13 cellular contexts compared by ENCODE assay signal in the genomic region with DNA sequence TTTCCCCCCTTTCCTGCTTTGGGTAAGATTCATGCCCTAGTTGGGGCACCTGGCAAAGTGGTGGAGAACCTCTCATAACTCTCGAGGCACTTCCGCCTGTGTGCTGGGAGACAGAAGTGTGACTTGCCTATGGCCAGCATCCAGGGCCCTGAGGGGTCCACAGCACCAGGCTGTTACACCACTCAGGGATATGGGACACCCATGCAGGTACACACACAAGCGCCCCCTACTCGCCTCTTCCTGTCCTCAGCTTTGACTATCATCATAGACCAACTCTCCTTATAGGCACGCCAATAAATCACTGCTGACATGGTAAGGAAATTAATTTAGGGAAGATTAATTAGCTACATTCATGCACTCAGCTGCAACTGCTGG. TPM values are rescaled to one million over a fixed set of nuclear protein-coding genes. Genes with fewer than 3 reads are reported as not detected.
DNase-seq lines count a peak whose midpoint lies in the region; ATAC-seq, FAIRE-seq and TF ChIP-seq lines count a peak whose summit lies in the region.
"Had no signal": no experiment of that assay in that cellular context is flagged by ENCODE, and none has a peak within 500 bp of the region (broad histone marks: within the 10 kb centered on the region; RNA-seq: fewer than 3 reads in every experiment).

No MANE protein-coding gene starts in this region.

- H3K9ac ChIP-seq in Karpas-422 (ENCODE audit: low read length) = peak overlapping the region; percentile 71

- POLR2A ChIA-PET in A549 (lab: Yijun Ruan, JAX) = interaction anchor here (1.0 kb wide), 1 partner anchor 45 kb away, joined by 3 read pairs; no protein-coding TSS in a partner anchor

- TF ChIP-seq CTCF in A549 (IDR thresholded peaks at IDR 0.05) (no peak), pancreas (IDR thresholded peaks at IDR 0.05) (no peak)

- TF ChIP-seq EP300 in A549 (IDR thresholded peaks at IDR 0.05) = no peak

- TF ChIP-seq POLR2A in A549 (IDR thresholded peaks at IDR 0.05; ENCODE audit: low read length) = no peak

- no peak overlapping the region for H3K4me3 Mint-ChIP-seq in activated T-cell treated with anti-CD3 and anti-CD28 coated beads, Interleukin-2, amount 50 U/mL, for 24 hours
- H3K4me3 Mint-ChIP-seq: natural killer cell treated with Interleukin-12 subunit alpha and Interleukin-12 subunit beta and Interleukin-15 and Interleukin-18, amount 100 ng/mL, for 72 hours had no signal

- CTCF ChIA-PET in A549 (lab: Yijun Ruan, JAX) = interaction anchor here (0.5 to 2.2 kb wide), 9 partner anchors 10 to 240 kb away, joined by 3 to 10 read pairs (median 4); a partner anchor contains a TSS

- peak overlapping the region; percentile 84 to 97 for H3K27ac ChIP-seq in A549
- peak overlapping the region; percentile 99 for H3K27ac ChIP-seq in Karpas-422 (ENCODE audit: low read length)
- H3K27ac ChIP-seq in esophagus (ENCODE audit: low read depth in 2 of 2, low read length in 1 of 2) = peak overlapping the region; percentile 89 to 97
- peak overlapping the region; percentile 6 to 72 (median 58) for H3K27ac ChIP-seq in pancreas

- no peak for FAIRE-seq in A549 (lab: Jason Lieb, UNC)
- FAIRE-seq in pancreas (lab: Jason Lieb, UNC) = no peak
- FAIRE-seq: G401.6 had no signal

- DNase-seq in A549 (ENCODE audit: low read depth in 1 of 2, low spot score in 1 of 2) = no peak
- peak; percentile 77 for DNase-seq in Karpas-422
- DNase-seq in pancreas = no peak
- no peak for DNase-seq in HK-2 (ENCODE audit: unreplicated experiment)
- no peak for DNase-seq in activated T-cell treated with anti-CD3 and anti-CD28 coated beads, Interleukin-2, amount 50 U/mL, for 24 hours
- no peak for DNase-seq in stimulated activated naive CD4-positive, alpha-beta T cell (lab: John Stamatoyannopoulos, UW)
- no peak for DNase-seq in A172 (ENCODE audit: low spot score)
- DNase-seq: AML-193; NCI-H1694 treated with DMSO at 0.1 percent for 48 hours; stimulated activated naive CD4-positive, alpha-beta T cell treated with Interleukin-2 at 50 U/mL for 16 hours had no signal

- H3K36me3 ChIP-seq in Karpas-422 (ENCODE audit: insufficient read depth, low read length) (no peaks in the 10 kb centered on the region), esophagus (ENCODE audit: control insufficient read depth in 2 of 2, insufficient read depth in 2 of 2, low read length in 1 of 2) (no peaks in the 10 kb centered on the region), pancreas (no peaks in the 10 kb centered on the region)

- H3K27me3 Mint-ChIP-seq in activated T-cell treated with anti-CD3 and anti-CD28 coated beads, Interleukin-2, amount 50 U/mL, for 24 hours = no peaks in the 10 kb centered on the region
- H3K27me3 Mint-ChIP-seq: natural killer cell treated with Interleukin-12 subunit alpha and Interleukin-12 subunit beta and Interleukin-15 and Interleukin-18, amount 100 ng/mL, for 72 hours had no signal

- H3K9me3 Mint-ChIP-seq in activated T-cell treated with anti-CD3 and anti-CD28 coated beads, Interleukin-2, amount 50 U/mL, for 24 hours = no peaks in the 10 kb centered on the region
- H3K9me3 Mint-ChIP-seq: natural killer cell treated with Interleukin-12 subunit alpha and Interleukin-12 subunit beta and Interleukin-15 and Interleukin-18, amount 100 ng/mL, for 72 hours had no signal

- no peaks in the 10 kb centered on the region for H3K9me3 ChIP-seq in A549
- H3K9me3 ChIP-seq in Karpas-422 (ENCODE audit: low read length) = no peaks in the 10 kb centered on the region
- no peaks in the 10 kb centered on the region for H3K9me3 ChIP-seq in esophagus (ENCODE audit: control insufficient read depth in 2 of 2, insufficient read depth in 1 of 2, low read depth in 1 of 2, low read length in 1 of 2)
- H3K9me3 ChIP-seq in pancreas = no peaks in the 10 kb centered on the region

- H3K4me3 ChIP-seq in A549 (no peak overlapping the region), Karpas-422 (ENCODE audit: low read length) (peak overlapping the region; percentile 55), esophagus (ENCODE audit: low read depth in 1 of 2, low read length in 2 of 2) (no peak overlapping the region), pancreas (no peak overlapping the region)

- no peaks in the 10 kb centered on the region for H3K9me2 ChIP-seq in Karpas-422 (replicated peaks; ENCODE audit: insufficient read depth, low read length)

- H4K20me1 ChIP-seq in Karpas-422 (ENCODE audit: insufficient read depth, low read depth, low read length) = no peaks in the 10 kb centered on the region

- H3K4me1 Mint-ChIP-seq in activated T-cell treated with anti-CD3 and anti-CD28 coated beads, Interleukin-2, amount 50 U/mL, for 24 hours (ENCODE audit: low read depth) = no peaks in the 10 kb centered on the region

- intact Hi-C loops in pancreas (cut with DNase I) = loop anchor here in 1 of 3 donors (10.0 kb wide), 1 partner anchor 109 kb away; no protein-coding TSS in a partner anchor

- H3K27me3 ChIP-seq in Karpas-422 (ENCODE audit: low read length) = no peaks in the 10 kb centered on the region
- H3K27me3 ChIP-seq in esophagus (ENCODE audit: control insufficient read depth in 1 of 2, insufficient read depth in 2 of 2, low read length in 2 of 2) = no peaks in the 10 kb centered on the region
- no peaks in the 10 kb centered on the region for H3K27me3 ChIP-seq in pancreas

- no peak overlapping the region for H2AFZ ChIP-seq in Karpas-422 (ENCODE audit: low read length)

- no peaks in the 10 kb centered on the region for H3K36me3 Mint-ChIP-seq in activated T-cell treated with anti-CD3 and anti-CD28 coated beads, Interleukin-2, amount 50 U/mL, for 24 hours (ENCODE audit: low read depth)
- H3K36me3 Mint-ChIP-seq: natural killer cell treated with Interleukin-12 subunit alpha and Interleukin-12 subunit beta and Interleukin-15 and Interleukin-18, amount 100 ng/mL, for 72 hours had no signal

- TF ChIP-seq RAD21 in A549 (conservative IDR thresholded peaks at IDR 0.05 in 1 of 2, IDR thresholded peaks at IDR 0.05 in 1 of 2) = no peak

- 77% methylated on average over 5 of the region's 5 CpGs for WGBS in A549 (ENCODE audit: missing lambda C conversion rate)
- WGBS in esophagus, 2 donors = 52 to 55% methylated on average over 5 of the region's 5 CpGs
- WGBS in pancreas, 2 donors = 66 to 77% methylated on average over 5 of the region's 5 CpGs

- H3K79me2 ChIP-seq in Karpas-422 (ENCODE audit: low read length) = peaks cover 52% of the 10 kb centered on the region

- H3K4me2 ChIP-seq in A549 (peak overlapping the region; percentile 67), Karpas-422 (ENCODE audit: low read depth, low read length, poor library complexity, severe bottlenecking) (peak overlapping the region; percentile 68)

- no peak overlapping the region for H3K27ac Mint-ChIP-seq in activated T-cell treated with anti-CD3 and anti-CD28 coated beads, Interleukin-2, amount 50 U/mL, for 24 hours

- ATAC-seq in A549 = no peak
- no peak for ATAC-seq in pancreas

- H3K4me1 ChIP-seq in A549 (peaks cover 99% of the 10 kb centered on the region), Karpas-422 (ENCODE audit: low read length) (peaks cover 100% of the 10 kb centered on the region), esophagus (ENCODE audit: control insufficient read depth in 2 of 2, insufficient read depth in 2 of 2, low read length in 1 of 2) (peaks cover 14 to 52% of the 10 kb centered on the region in 2 donors), pancreas (peaks cover 29 to 69% (median 46%) of the 10 kb centered on the region in 3 donors)

TF ChIP-seq in A549, 52 proteins besides CTCF, POLR2A, EP300 and RAD21 (continues in another document):
- TF ChIP-seq RCOR1 (IDR thresholded peaks at IDR 0.05; ENCODE audit: low read depth, low read length) (no peak), ZFP36 (IDR thresholded peaks at IDR 0.05; ENCODE audit: borderline replicate concordance, partially characterized antibody) (no peak), ZSCAN20 (CRISPR knock-in tag; IDR thresholded peaks at IDR 0.05) (no peak), FOSB (CRISPR knock-in tag; IDR thresholded peaks at IDR 0.05) (no peak), HDAC2 (IDR thresholded peaks at IDR 0.05) (no peak), ESRRA (IDR thresholded peaks at IDR 0.05; ENCODE audit: borderline replicate concordance, low read length) (no peak), TFCP2L1 (CRISPR knock-in tag; IDR thresholded peaks at IDR 0.05) (no peak)
- TF ChIP-seq, protein P1, sequence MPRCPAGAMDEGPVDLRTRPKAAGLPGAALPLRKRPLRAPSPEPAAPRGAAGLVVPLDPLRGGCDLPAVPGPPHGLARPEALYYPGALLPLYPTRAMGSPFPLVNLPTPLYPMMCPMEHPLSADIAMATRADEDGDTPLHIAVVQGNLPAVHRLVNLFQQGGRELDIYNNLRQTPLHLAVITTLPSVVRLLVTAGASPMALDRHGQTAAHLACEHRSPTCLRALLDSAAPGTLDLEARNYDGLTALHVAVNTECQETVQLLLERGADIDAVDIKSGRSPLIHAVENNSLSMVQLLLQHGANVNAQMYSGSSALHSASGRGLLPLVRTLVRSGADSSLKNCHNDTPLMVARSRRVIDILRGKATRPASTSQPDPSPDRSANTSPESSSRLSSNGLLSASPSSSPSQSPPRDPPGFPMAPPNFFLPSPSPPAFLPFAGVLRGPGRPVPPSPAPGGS (IDR thresholded peaks at IDR 0.05) = no peak
- TF ChIP-seq, protein P2, sequence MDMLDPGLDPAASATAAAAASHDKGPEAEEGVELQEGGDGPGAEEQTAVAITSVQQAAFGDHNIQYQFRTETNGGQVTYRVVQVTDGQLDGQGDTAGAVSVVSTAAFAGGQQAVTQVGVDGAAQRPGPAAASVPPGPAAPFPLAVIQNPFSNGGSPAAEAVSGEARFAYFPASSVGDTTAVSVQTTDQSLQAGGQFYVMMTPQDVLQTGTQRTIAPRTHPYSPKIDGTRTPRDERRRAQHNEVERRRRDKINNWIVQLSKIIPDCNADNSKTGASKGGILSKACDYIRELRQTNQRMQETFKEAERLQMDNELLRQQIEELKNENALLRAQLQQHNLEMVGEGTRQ (IDR thresholded peaks at IDR 0.05) = no peak
- TF ChIP-seq, protein P3, sequence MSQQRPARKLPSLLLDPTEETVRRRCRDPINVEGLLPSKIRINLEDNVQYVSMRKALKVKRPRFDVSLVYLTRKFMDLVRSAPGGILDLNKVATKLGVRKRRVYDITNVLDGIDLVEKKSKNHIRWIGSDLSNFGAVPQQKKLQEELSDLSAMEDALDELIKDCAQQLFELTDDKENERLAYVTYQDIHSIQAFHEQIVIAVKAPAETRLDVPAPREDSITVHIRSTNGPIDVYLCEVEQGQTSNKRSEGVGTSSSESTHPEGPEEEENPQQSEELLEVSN (IDR thresholded peaks at IDR 0.05; ENCODE audit: borderline replicate concordance, low read depth) = no peak

RNA-seq across cellular contexts. Expression of a gene that starts 45.4 kb away (rescaled TPM):
- 15.4 and 16.4 TPM in 2 replicates for polyA plus RNA-seq in A549 (2011; rRNA removed)
- polyA plus RNA-seq in A549 (2012; cell fraction: cytosol; rRNA removed) = 20.9 and 25.8 TPM in 2 replicates
- polyA plus RNA-seq in A549 (2012; cell fraction: nucleus; rRNA removed) = 18.9 and 20.7 TPM in 2 replicates
- 21.6 to 22.4 TPM (median 22.0 TPM) in 3 replicates for polyA plus RNA-seq in A549 (2017; fragmentation: RNase III; extraction: RNeasy Plus Mini Kit Qiagen cat#74134 plus additional on column Dnase treatment)
- 23.8 and 23.9 TPM in 2 replicates for polyA minus RNA-seq in A549 (2011; rRNA and poly(A)+ RNA removed)
- total RNA-seq in Karpas-422 (2014; rRNA removed; shearing (Covaris generic); ENCODE audit: low replicate concordance) = 27.1 and 42.8 TPM in 2 replicates
- polyA plus RNA-seq in esophagus = 10 to 100 TPM; 14.7 to 15.7 TPM
- 10 to 100 TPM; 13.9 to 24.2 (median 22.7) TPM for total RNA-seq in pancreas
- 10 to 100 TPM; 11.5 to 12.4 TPM for polyA plus RNA-seq in pancreas
- 15.1 and 19.8 TPM in 2 replicates for total RNA-seq in A172 (2014; rRNA removed; shearing (Covaris generic))
